Comparison of ENCODE assay signal across 20 cellular contexts in the genomic region with DNA sequence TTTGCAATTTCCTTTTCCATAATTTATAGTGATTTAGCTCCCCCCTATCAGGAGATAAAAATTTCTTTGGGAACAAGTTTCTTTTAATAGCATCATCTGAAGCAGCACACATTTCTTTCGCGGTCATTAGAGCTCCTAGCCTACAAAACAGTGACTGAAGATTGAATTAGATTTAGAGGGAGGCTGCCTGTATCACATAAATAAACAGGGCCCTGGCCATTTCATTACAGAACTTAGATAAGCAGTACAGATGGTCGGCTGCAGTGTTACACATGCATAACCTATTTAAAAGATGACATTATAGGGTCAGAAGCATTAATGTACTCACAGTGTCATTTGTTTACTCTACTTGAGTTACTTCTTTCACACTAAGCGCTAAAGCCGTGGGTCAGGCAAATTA.
"Had no signal": no experiment of that assay in that cellular context is flagged by ENCODE, and none has a peak within 500 bp of the region (broad histone marks: within the 10 kb centered on the region; RNA-seq: fewer than 3 reads in every experiment).

No MANE protein-coding gene starts in this region.

- H3K27ac ChIP-seq: brain microvascular endothelial cell, KMS-11, SJSA1 had no signal

- H3K36me3 ChIP-seq: brain microvascular endothelial cell, SJSA1 had no signal

- DNase-seq: activated B cell treated with CpG ODN at 0.5 μM for 24 hours; activated CD4-positive, alpha-beta T cell treated with anti-CD3 and anti-CD28 coated beads for 1 hour; activated CD4-positive, alpha-beta T cell treated with anti-CD3 and anti-CD28 coated beads, Interleukin-2, amount 10 ng/mL, durations not matched to agents 24 days and 14 days; activated CD4-positive, alpha-beta T cell treated with anti-CD3 and anti-CD28 coated beads, Interleukin-2, amount 50 U/mL, for 48 hours; activated CD8-positive, alpha-beta memory T cell treated with anti-CD3 and anti-CD28 coated beads for 24 hours; activated gamma-delta T cell; activated naive CD4-positive, alpha-beta T cell treated with anti-CD3 and anti-CD28 coated beads for 36 hours; activated T-cell treated with anti-CD3 and anti-CD28 coated beads, Interleukin-2, amount 50 U/mL, for 4 hours; brain microvascular endothelial cell; NCI-H2171; NCI-H2227 treated with DMSO at 0.1 percent for 48 hours; NCI-H446 treated with DMSO at 0.1 percent for 48 hours; NCI-H524 treated with DMSO at 0.1 percent for 48 hours; RPMI8226; T-cell; T-helper 2 cell had no signal

- FAIRE-seq: TTC549 had no signal

- H3K9ac ChIP-seq: KMS-11 had no signal

- H3K4me3 ChIP-seq: SJSA1 had no signal

- ATAC-seq: activated T-cell treated with anti-CD3 and anti-CD28 coated beads, Interleukin-2, amount 50 U/mL, for 4 hours; activated T-helper 17 cell treated with anti-CD3 and anti-CD28 coated beads, Interleukin-2, amount 50 U/mL, for 72 hours; T-cell had no signal

- H3K9me3 ChIP-seq: SJSA1 had no signal

- H3K27me3 ChIP-seq: brain microvascular endothelial cell, SJSA1 had no signal
